21 cellular contexts compared by ENCODE assay signal in genomic region chr21:42536601-42537000, GRCh38. TPM values are rescaled to one million over a fixed set of nuclear protein-coding genes. Genes with fewer than 3 reads are reported as not detected.
DNase-seq lines count a peak whose midpoint lies in the region; ATAC-seq, FAIRE-seq and TF ChIP-seq lines count a peak whose summit lies in the region.
"Had no signal": no experiment of that assay in that cellular context is flagged by ENCODE, and none has a peak within 500 bp of the region (broad histone marks: within the 10 kb centered on the region; RNA-seq: fewer than 3 reads in every experiment).

No MANE protein-coding gene starts in this region.

- peaks cover 16 to 18% of the 10 kb centered on the region in 2 experiments for H3K36me3 ChIP-seq in GM12878 (ENCODE audit: control insufficient read depth in 2 of 2, insufficient read depth in 2 of 2, low read length in 1 of 2)
- H3K36me3 ChIP-seq: BE2C had no signal

- peaks cover 25% of the 10 kb centered on the region for H3K36me3 Mint-ChIP-seq in activated T-cell treated with anti-CD3 and anti-CD28 coated beads, Interleukin-2, amount 50 U/mL, for 4 hours (ENCODE audit: insufficient read depth)
- H3K36me3 Mint-ChIP-seq in stimulated activated effector memory CD8-positive, alpha-beta T cell treated with anti-CD3 and anti-CD28 coated beads, Interleukin-12 subunit alpha, Interleukin-12 subunit beta, amount 100 ng/mL, for 72 hours = peaks cover 29% of the 10 kb centered on the region

- H2AFZ ChIP-seq in GM12878 (ENCODE audit: control insufficient read depth, low read depth, low read length) = no peak overlapping the region
- H2AFZ ChIP-seq: GM23248 had no signal

- TF ChIP-seq CTCF in GM12878 (IDR thresholded peaks at IDR 0.05 in 2 of 3, conservative IDR thresholded peaks at IDR 0.05 in 1 of 3; ENCODE audit: control insufficient read depth in 2 of 3, extremely low read depth in 1 of 3, insufficient read depth in 1 of 3, low read depth in 3 of 3, low read length in 3 of 3) = no peak

- peak overlapping the region; percentile 76; the same call in 1 of the 2 replicates for H3K27ac ChIP-seq in GM12878 (ENCODE audit: control insufficient read depth, insufficient read depth)
- H3K27ac ChIP-seq: 22Rv1, GM23248 had no signal

- SMC1A ChIA-PET in GM12878 (lab: Charles Lee; ENCODE audit: uncharacterized antibody, unreplicated experiment) = interaction anchor here (0.6 to 9.1 kb wide), 45 partner anchors 12 to 720 kb away, joined by 3 to 268 read pairs (median 6); partner anchors contain the start of genes RSPH1 and SLC37A1

- H3K9me3 Mint-ChIP-seq in activated T-cell treated with anti-CD3 and anti-CD28 coated beads, Interleukin-2, amount 50 U/mL, for 4 hours = no peaks in the 10 kb centered on the region
- no peaks in the 10 kb centered on the region for H3K9me3 Mint-ChIP-seq in stimulated activated effector memory CD8-positive, alpha-beta T cell treated with anti-CD3 and anti-CD28 coated beads, Interleukin-12 subunit alpha, Interleukin-12 subunit beta, amount 100 ng/mL, for 72 hours
- H3K9me3 Mint-ChIP-seq: CD8-positive, alpha-beta memory T cell had no signal

- H3K4me1 ChIP-seq in GM12878 (ENCODE audit: control insufficient read depth, insufficient read depth, low read length) = peaks cover 57% of the 10 kb centered on the region

- 75% methylated on average over 8 of the region's 8 CpGs for WGBS in GM12878 (ENCODE audit: insufficient coverage, insufficient replicate concordance, low lambda C conversion rate, missing lambda C conversion rate)

- FAIRE-seq in GM12878 (lab: Jason Lieb, UNC) = no peak

- H3K27me3 Mint-ChIP-seq in activated T-cell treated with anti-CD3 and anti-CD28 coated beads, Interleukin-2, amount 50 U/mL, for 4 hours (ENCODE audit: low read depth) = no peaks in the 10 kb centered on the region
- H3K27me3 Mint-ChIP-seq: CD8-positive, alpha-beta memory T cell had no signal

- in situ Hi-C loops in GM12878 (cut with MboI) = loop anchor here (5.0 kb wide), 3 partner anchors 229 to 389 kb away; no protein-coding TSS in a partner anchor

- no peaks in the 10 kb centered on the region for H3K27me3 ChIP-seq in GM12878 (replicated peaks in 1 of 2; ENCODE audit: control insufficient read depth in 2 of 2, insufficient read depth in 2 of 2, low read length in 1 of 2)
- H3K27me3 ChIP-seq: BE2C had no signal

- no peak overlapping the region for H3K9ac ChIP-seq in GM12878 (ENCODE audit: control insufficient read depth, insufficient read depth, low read length)
- H3K9ac ChIP-seq: GM23248 had no signal

- ATAC-seq in activated T-cell treated with anti-CD3 and anti-CD28 coated beads, Interleukin-2, amount 50 U/mL, for 4 hours = no peak
- ATAC-seq in GM12878 = no peak
- ATAC-seq in stimulated activated effector memory CD8-positive, alpha-beta T cell treated with anti-CD3 and anti-CD28 coated beads, Interleukin-12 subunit alpha, Interleukin-12 subunit beta, amount 100 ng/mL, for 72 hours = no peak

- H3K27ac Mint-ChIP-seq in stimulated activated effector memory CD8-positive, alpha-beta T cell treated with anti-CD3 and anti-CD28 coated beads, Interleukin-12 subunit alpha, Interleukin-12 subunit beta, amount 100 ng/mL, for 72 hours = peak overlapping the region; percentile 3

- CTCF ChIA-PET in GM12878 (lab: Yijun Ruan, JAX) = interaction anchor here (0.9 to 7.6 kb wide), 45 partner anchors 11 to 1185 kb away, joined by 3 to 168 read pairs (median 5); partner anchors contain the start of gene SLC37A1

- H3K9me3 ChIP-seq in GM12878 (replicated peaks; ENCODE audit: control insufficient read depth, insufficient read depth, low read length) = no peaks in the 10 kb centered on the region
- H3K9me3 ChIP-seq: BE2C had no signal

- H3K4me3 Mint-ChIP-seq in activated T-cell treated with anti-CD3 and anti-CD28 coated beads, Interleukin-2, amount 50 U/mL, for 4 hours = no peak overlapping the region
- H3K4me3 Mint-ChIP-seq in stimulated activated effector memory CD8-positive, alpha-beta T cell treated with anti-CD3 and anti-CD28 coated beads, Interleukin-12 subunit alpha, Interleukin-12 subunit beta, amount 100 ng/mL, for 72 hours = no peak overlapping the region

- no peak for TF ChIP-seq EP300 in GM12878 (IDR thresholded peaks at IDR 0.05; ENCODE audit: borderline replicate concordance in 1 of 2, control insufficient read depth in 1 of 2, low read depth in 2 of 2, low read length in 2 of 2)

- no peak overlapping the region for H3K4me2 ChIP-seq in GM12878 (ENCODE audit: control insufficient read depth, insufficient read depth)

- RAD21 ChIA-PET in GM12878 (lab: Charles Lee; ENCODE audit: unreplicated experiment) = interaction anchor here (0.7 to 6.6 kb wide), 44 partner anchors 11 to 391 kb away, joined by 3 to 146 read pairs (median 8); partner anchors contain the start of genes RSPH1 and SLC37A1

- H3K4me3 ChIP-seq in GM12878 = no peak overlapping the region
- H3K4me3 ChIP-seq: GM23248 had no signal

- BruUV-seq in GM12878 (replicated peaks; lab: Mats Ljungman, UMichigan) = no TSS peak

- peak; percentile 11 for DNase-seq in activated T-cell treated with anti-CD3 and anti-CD28 coated beads, Interleukin-2, amount 50 U/mL, for 1 hour
- no peak for DNase-seq in activated T-cell treated with anti-CD3 and anti-CD28 coated beads, Interleukin-2, amount 50 U/mL, for 4 hours
- DNase-seq in NAMALWA (ENCODE audit: low spot score) = peak; percentile 26
- DNase-seq in GM12878 (ENCODE audit: low read depth, low spot score) = no peak
- DNase-seq in stimulated activated effector memory CD8-positive, alpha-beta T cell treated with anti-CD3 and anti-CD28 coated beads, Interleukin-12 subunit alpha, Interleukin-12 subunit beta, amount 100 ng/mL, for 72 hours (ENCODE audit: low spot score in 2 of 2) = no peak
- DNase-seq in SW480 (ENCODE audit: low spot score) = no peak
- DNase-seq in stimulated activated naive CD4-positive, alpha-beta T cell treated with Interleukin-2 at 50 U/mL for 16 hours (lab: John Stamatoyannopoulos, UW) = no peak
- DNase-seq in NCI-H2196 (lab: John Stamatoyannopoulos, UW; ENCODE audit: unreplicated experiment) = no peak
- DNase-seq: BE2C; CD8-positive, alpha-beta memory T cell; DND-41; GDM1; GM23248; HCEC 1CT; NCI-H1048; NCI-H1436 treated with DMSO at 0.1 percent for 48 hours; NCI-H510A treated with DMSO at 0.1 percent for 48 hours; SHP77 had no signal

- peaks cover 13% of the 10 kb centered on the region for H3K4me1 Mint-ChIP-seq in activated T-cell treated with anti-CD3 and anti-CD28 coated beads, Interleukin-2, amount 50 U/mL, for 4 hours (ENCODE audit: low read depth)
- peaks cover 14% of the 10 kb centered on the region for H3K4me1 Mint-ChIP-seq in stimulated activated effector memory CD8-positive, alpha-beta T cell treated with anti-CD3 and anti-CD28 coated beads, Interleukin-12 subunit alpha, Interleukin-12 subunit beta, amount 100 ng/mL, for 72 hours

- TF ChIP-seq POLR2A in GM12878 (IDR thresholded peaks at IDR 0.05; ENCODE audit: low read depth, low read length) = no peak

- H4K20me1 ChIP-seq in GM12878 (ENCODE audit: control insufficient read depth, insufficient read depth) = no peaks in the 10 kb centered on the region

- intact Hi-C loops in GM12878 (cut with micrococcal nuclease; ENCODE audit: unreplicated experiment) = loop anchor here (2.0 to 5.0 kb wide), 2 partner anchors 299 to 392 kb away; no protein-coding TSS in a partner anchor

- no peak for TF ChIP-seq RAD21 in GM12878 (IDR thresholded peaks at IDR 0.05; ENCODE audit: insufficient read depth, low read depth, low read length)

- peaks cover 19% of the 10 kb centered on the region for H3K79me2 ChIP-seq in GM12878 (ENCODE audit: control insufficient read depth, insufficient read depth, low read length)

- POLR2A ChIA-PET in GM12878 (lab: Charles Lee) = interaction anchor here (0.7 to 6.0 kb wide), 16 partner anchors 11 to 384 kb away, joined by 3 to 71 read pairs (median 5); partner anchors contain the start of gene SLC37A1

RNA-seq across cellular contexts. Expression of gene SLC37A1, which starts 22.9 kb away (rescaled TPM):
- 10 to 100 TPM; 16.3 to 22.1 (median 20.2) TPM for total RNA-seq in activated T-cell treated with anti-CD3 and anti-CD28 coated beads, Interleukin-2, amount 50 U/mL, for 4 hours
- 129 and 143 TPM in 2 replicates for total RNA-seq in GM12878 (2013; cell fraction: nucleolus; rRNA removed)
- 33.0 and 35.5 TPM in 2 replicates for total RNA-seq in GM12878 (2014; rRNA removed)
- 19.2 and 19.7 TPM in 2 replicates for total RNA-seq in GM12878 (2014; rRNA removed; fragmentation: Illumina TruSeq; extraction: Trizol)
- 30.7 and 34.8 TPM in 2 replicates for total RNA-seq in GM12878 (2021)
- polyA plus RNA-seq in GM12878 (2011; ENCODE audit: low read depth) = 6.2 TPM
- polyA plus RNA-seq in GM12878 (2011; rRNA removed) = 17.7 and 23.3 TPM in 2 replicates
- 20.2 and 24.6 TPM in 2 replicates for polyA plus RNA-seq in GM12878 (2011; cell fraction: cytosol; rRNA removed)
- polyA plus RNA-seq in GM12878 (2011; cell fraction: nucleus; rRNA removed) = 75.0 and 82.4 TPM in 2 replicates
- 17.7 and 18.5 TPM in 2 replicates for polyA plus RNA-seq in GM12878 (2012)
- 12.0 and 18.4 TPM in 2 replicates for polyA plus RNA-seq in GM12878 (2014; fragmentation: Illumina TruSeq; extraction: Trizol)
- 1 to 10 TPM; 1.1 to 2.4 TPM for polyA plus RNA-seq in GM12878 (2014; fragmentation: Nextera tagmentation; extraction: Ambion mirVana)
- polyA plus RNA-seq in GM12878 (2014; rRNA removed) = 25.4 and 26.5 TPM in 2 replicates
- 10 to 100 TPM; 28.0 to 32.0 TPM for polyA plus RNA-seq in GM12878 (2016; fragmentation: Nextera tagmentation; extraction: Ambion mirVana)
- 22.6 and 32.2 TPM in 2 replicates for polyA minus RNA-seq in GM12878 (2011; rRNA and poly(A)+ RNA removed)
- polyA minus RNA-seq in GM12878 (2011; cell fraction: cytosol; rRNA and poly(A)+ RNA removed) = 8.6 and 12.4 TPM in 2 replicates
- polyA minus RNA-seq in GM12878 (2011; cell fraction: nucleus; rRNA and poly(A)+ RNA removed) = 43.9 and 56.5 TPM in 2 replicates
- total RNA-seq: GM23248 had no signal
- polyA plus RNA-seq: GM23248 had no signal

RNA-seq across cellular contexts. Expression of gene RSPH1, which starts 40.6 kb away (rescaled TPM):
- not detected for total RNA-seq in activated T-cell treated with anti-CD3 and anti-CD28 coated beads, Interleukin-2, amount 50 U/mL, for 4 hours
- total RNA-seq in GM12878 (2013; cell fraction: nucleolus; rRNA removed) = 0.56 and 0.78 TPM in 2 replicates
- total RNA-seq in GM12878 (2014; rRNA removed) = 0.11 and 0.33 TPM in 2 replicates
- total RNA-seq in GM12878 (2014; rRNA removed; fragmentation: Illumina TruSeq; extraction: Trizol) = 0.27 and 0.37 TPM in 2 replicates
- 0.27 and 0.28 TPM in 2 replicates for total RNA-seq in GM12878 (2021)
- 0.94 TPM for polyA plus RNA-seq in GM12878 (2011; ENCODE audit: low read depth)
- 0.38 and 0.59 TPM in 2 replicates for polyA plus RNA-seq in GM12878 (2011; rRNA removed)
- 0.10 and 0.21 TPM in 2 replicates for polyA plus RNA-seq in GM12878 (2011; cell fraction: cytosol; rRNA removed)
- 0.16 and 0.22 TPM in 2 replicates for polyA plus RNA-seq in GM12878 (2011; cell fraction: nucleus; rRNA removed)
- polyA plus RNA-seq in GM12878 (2012) = 0.79 and 1.1 TPM in 2 replicates
- 0.37 and 0.67 TPM in 2 replicates for polyA plus RNA-seq in GM12878 (2014; fragmentation: Illumina TruSeq; extraction: Trizol)
- polyA plus RNA-seq in GM12878 (2014; fragmentation: Nextera tagmentation; extraction: Ambion mirVana) = under 1 TPM; 0.37 to 0.38 TPM
- 0.19 and 0.81 TPM in 2 replicates for polyA plus RNA-seq in GM12878 (2014; rRNA removed)
- 1 to 10 TPM; 1.2 to 1.4 TPM for polyA plus RNA-seq in GM12878 (2016; fragmentation: Nextera tagmentation; extraction: Ambion mirVana)
- 0.88 TPM in 1 of 2 replicates, not detected in the other for polyA minus RNA-seq in GM12878 (2011; rRNA and poly(A)+ RNA removed)
- not detected in 2 replicates for polyA minus RNA-seq in GM12878 (2011; cell fraction: cytosol; rRNA and poly(A)+ RNA removed)
- polyA minus RNA-seq in GM12878 (2011; cell fraction: nucleus; rRNA and poly(A)+ RNA removed) = not detected in 2 replicates
- total RNA-seq: CD8-positive, alpha-beta memory T cell; M059J had no signal
- polyA plus RNA-seq: AG04450; CD8-positive, alpha-beta memory T cell; GM23248 had no signal

Comparison
In these comparisons a context has a peak if more than half of its experiments do, and no peak if none do; other contexts are left out.
1. DNase-seq: peak in activated T-cell treated with anti-CD3 and anti-CD28 coated beads, Interleukin-2, amount 50 U/mL, for 1 hour (single experiment) and NAMALWA (single experiment); none in activated T-cell treated with anti-CD3 and anti-CD28 coated beads, Interleukin-2, amount 50 U/mL, for 4 hours (single experiment), GM12878 (single experiment), stimulated activated effector memory CD8-positive, alpha-beta T cell treated with anti-CD3 and anti-CD28 coated beads, Interleukin-12 subunit alpha, Interleukin-12 subunit beta, amount 100 ng/mL, for 72 hours (0 of 2), SW480 (single experiment), stimulated activated naive CD4-positive, alpha-beta T cell treated with Interleukin-2 at 50 U/mL for 16 hours (single experiment) and NCI-H2196 (single experiment).